In the genomic region with DNA sequence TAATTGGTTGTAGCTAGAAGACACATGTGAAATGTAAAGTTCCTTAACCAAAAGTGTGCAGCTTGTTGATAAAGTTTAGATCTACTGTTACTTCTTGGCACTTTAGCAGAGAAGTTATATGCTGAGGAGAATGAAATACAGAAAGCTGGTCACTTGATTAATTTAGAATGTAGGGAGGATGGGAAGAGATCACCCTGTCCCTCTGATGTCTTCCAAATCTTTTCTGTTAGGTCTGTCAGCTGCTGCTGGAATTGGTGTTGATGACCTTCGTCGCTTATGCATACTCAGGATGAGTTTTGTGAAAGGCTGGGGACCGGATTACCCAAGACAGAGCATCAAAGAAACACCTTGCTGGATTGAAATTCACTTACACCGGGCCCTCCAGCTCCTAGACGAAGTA, we compare ENCODE assay signal across 9 cellular contexts.
"Had no signal": no experiment of that assay in that cellular context is flagged by ENCODE, and none has a peak within 500 bp of the region (broad histone marks: within the 10 kb centered on the region; RNA-seq: fewer than 3 reads in every experiment).

No MANE protein-coding gene starts in this region.

- H3K27me3 Mint-ChIP-seq: IgD-negative memory B cell had no signal

- DNase-seq: GM23248, GOT3, H7, HFFc6 had no signal

- H3K4me3 Mint-ChIP-seq: HFFc6, IgD-negative memory B cell had no signal

- H3K27ac ChIP-seq: HL-60 had no signal

- H3K9me3 Mint-ChIP-seq: HFFc6, IgD-negative memory B cell had no signal

- ATAC-seq: HCT116, HepG2 had no signal

- H3K4me3 ChIP-seq: GM23248, HAP-1 had no signal

- H3K9me3 ChIP-seq: HAP-1 had no signal

- H3K4me1 ChIP-seq: HAP-1 had no signal

- H3K27ac Mint-ChIP-seq: IgD-negative memory B cell had no signal
